Comparison of ENCODE assay signal across 30 cellular contexts in genomic region chr7:81510122-81510521, GRCh38.
"Had no signal": no experiment of that assay in that cellular context is flagged by ENCODE, and none has a peak within 500 bp of the region (broad histone marks: within the 10 kb centered on the region; RNA-seq: fewer than 3 reads in every experiment).

No MANE protein-coding gene starts in this region.

- H3K27ac Mint-ChIP-seq: naive thymus-derived CD8-positive, alpha-beta T cell; natural killer cell treated with Interleukin-12 subunit alpha and Interleukin-12 subunit beta and Interleukin-15 and Interleukin-18, amount 100 ng/mL, for 72 hours; progenitor cell of endocrine pancreas; stimulated activated memory B cell treated with anti-CD40 and anti-IgM and Interleukin-4, amounts not matched to agents 10 μg/mL and 1 μg/mL and 100 μg/mL, for 72 hours; stimulated activated naive CD8-positive, alpha-beta T cell treated with anti-CD3 and anti-CD28 coated beads, Interleukin-15, amount 100 ng/mL, for 72 hours; type B pancreatic cell had no signal

- H3K27me3 Mint-ChIP-seq: natural killer cell treated with Interleukin-12 subunit alpha and Interleukin-12 subunit beta and Interleukin-15 and Interleukin-18, amount 100 ng/mL, for 72 hours; progenitor cell of endocrine pancreas; stimulated activated memory B cell treated with anti-CD40 and anti-IgM and Interleukin-4, amounts not matched to agents 10 μg/mL and 1 μg/mL and 100 μg/mL, for 72 hours; stimulated activated naive CD8-positive, alpha-beta T cell treated with anti-CD3 and anti-CD28 coated beads, Interleukin-15, amount 100 ng/mL, for 72 hours; type B pancreatic cell had no signal

- H3K36me3 ChIP-seq: ovary, right lobe of liver, sigmoid colon, suprapubic skin, tibial artery, transverse colon, upper lobe of right lung, uterus had no signal

- DNase-seq: naive thymus-derived CD8-positive, alpha-beta T cell; nephron progenitor cell; occipital lobe; psoas muscle; right lobe of liver; sigmoid colon; small intestine; stimulated activated CD4-positive, alpha-beta T cell treated with anti-CD3 and anti-CD28 coated beads, Interleukin-12 subunit alpha, Interleukin-12 subunit beta, amount 100 ng/mL, for 4 hours; stimulated activated CD4-positive, alpha-beta T cell treated with anti-CD3 and anti-CD28 coated beads, Interleukin-1b, Interleukin-23, amount 100 ng/mL, for 48 hours; stimulated activated CD4-positive, alpha-beta T cell treated with anti-CD3 and anti-CD28 coated beads, Interleukin-4, amount 100 ng/mL, for 1 hour; stimulated activated CD4-positive, alpha-beta T cell treated with anti-CD3 and anti-CD28 coated beads, Interleukin-4, amount 100 ng/mL, for 4 hours; stimulated activated CD8-positive, alpha-beta memory T cell treated with anti-CD3 and anti-CD28 coated beads, Interleukin-4, amount 100 ng/mL, for 48 hours; stimulated activated naive CD4-positive, alpha-beta T cell; stimulated activated naive CD8-positive, alpha-beta T cell treated with anti-CD3 and anti-CD28 coated beads, Interleukin-15, amount 100 ng/mL, for 72 hours; stimulated activated naive CD8-positive, alpha-beta T cell treated with anti-CD3 and anti-CD28 coated beads, Interleukin-15, Interleukin-2, amounts not matched to agents 100 U/mL and 50 U/mL, for 24 hours; substantia nigra; testis; tibial artery; transverse colon; upper lobe of right lung; uterus had no signal

- H3K4me3 Mint-ChIP-seq: naive thymus-derived CD8-positive, alpha-beta T cell; natural killer cell treated with Interleukin-12 subunit alpha and Interleukin-12 subunit beta and Interleukin-15 and Interleukin-18, amount 100 ng/mL, for 72 hours; nephron progenitor cell; neural crest cell; stimulated activated memory B cell treated with anti-CD40 and anti-IgM and Interleukin-4, amounts not matched to agents 10 μg/mL and 1 μg/mL and 100 μg/mL, for 72 hours; stimulated activated naive CD8-positive, alpha-beta T cell treated with anti-CD3 and anti-CD28 coated beads, Interleukin-15, amount 100 ng/mL, for 72 hours; type B pancreatic cell had no signal

- H3K79me2 ChIP-seq: parathyroid adenoma had no signal

- H3K27me3 ChIP-seq: ovary, right lobe of liver, sigmoid colon, suprapubic skin, testis, tibial artery, transverse colon, upper lobe of right lung, uterus had no signal

- H3K9ac ChIP-seq: parathyroid adenoma had no signal

- H3K36me3 Mint-ChIP-seq: naive thymus-derived CD8-positive, alpha-beta T cell; stimulated activated memory B cell treated with anti-CD40 and anti-IgM and Interleukin-4, amounts not matched to agents 10 μg/mL and 1 μg/mL and 100 μg/mL, for 72 hours; type B pancreatic cell had no signal

- H3K27ac ChIP-seq: ovary, parathyroid adenoma, psoas muscle, right lobe of liver, sigmoid colon, suprapubic skin, testis, tibial artery, transverse colon, upper lobe of right lung, uterus had no signal

- ATAC-seq: naive thymus-derived CD8-positive, alpha-beta T cell; natural killer cell treated with Interleukin-12 subunit alpha and Interleukin-12 subunit beta and Interleukin-15 and Interleukin-18, amount 100 ng/mL, for 72 hours; psoas muscle; right cardiac atrium; right lobe of liver; stimulated activated memory B cell treated with anti-CD40 and anti-IgM and Interleukin-4, amounts not matched to agents 10 μg/mL and 1 μg/mL and 100 μg/mL, for 72 hours; stimulated activated naive CD8-positive, alpha-beta T cell treated with anti-CD3 and anti-CD28 coated beads, Interleukin-15, amount 100 ng/mL, for 72 hours; stimulated activated naive CD8-positive, alpha-beta T cell treated with anti-CD3 and anti-CD28 coated beads, Interleukin-15, Interleukin-2, amounts not matched to agents 100 U/mL and 50 U/mL, for 24 hours; upper lobe of right lung had no signal

- H3K4me1 ChIP-seq: parathyroid adenoma, psoas muscle, right lobe of liver, suprapubic skin, testis, transverse colon, upper lobe of right lung, uterus had no signal

- H3K4me3 ChIP-seq: ovary, psoas muscle, right lobe of liver, sigmoid colon, suprapubic skin, testis, tibial artery, transverse colon, upper lobe of right lung, uterus had no signal

- H2AFZ ChIP-seq: parathyroid adenoma had no signal

- H3K4me1 Mint-ChIP-seq: naive thymus-derived CD8-positive, alpha-beta T cell; nephron progenitor cell; neural crest cell; stimulated activated memory B cell treated with anti-CD40 and anti-IgM and Interleukin-4, amounts not matched to agents 10 μg/mL and 1 μg/mL and 100 μg/mL, for 72 hours; stimulated activated naive CD8-positive, alpha-beta T cell treated with anti-CD3 and anti-CD28 coated beads, Interleukin-15, amount 100 ng/mL, for 72 hours had no signal

- H3K9me3 Mint-ChIP-seq: type B pancreatic cell had no signal

- H3K9me3 ChIP-seq: ovary, psoas muscle, right lobe of liver, sigmoid colon, suprapubic skin, testis, tibial artery, transverse colon, upper lobe of right lung, uterus had no signal
